ENCODE assay signal across 9 cellular contexts in genomic region chr14:86038401-86038985, GRCh38.
DNase-seq lines count a peak whose midpoint lies in the region; ATAC-seq and TF ChIP-seq lines count a peak whose summit lies in the region.
"Had no signal": no experiment of that assay in that cellular context is flagged by ENCODE, and none has a peak within 500 bp of the region (broad histone marks: within the 10 kb centered on the region; RNA-seq: fewer than 3 reads in every experiment).

No MANE protein-coding gene starts in this region.

- TF ChIP-seq CTCF in RWPE2 (IDR thresholded peaks at IDR 0.05; ENCODE audit: poor library complexity, severe bottlenecking) (peak; percentile 85), kidney epithelial cell (IDR thresholded peaks at IDR 0.05; ENCODE audit: insufficient read depth, low read length, poor library complexity, severe bottlenecking) (peak; percentile 86)

- no peaks in the 10 kb centered on the region for H3K9me3 Mint-ChIP-seq in stimulated activated naive B cell treated with anti-CD40 and anti-IgM and Interleukin-4, amounts not matched to agents 10 μg/mL and 1 μg/mL and 100 μg/mL, for 72 hours
- H3K9me3 Mint-ChIP-seq: T-helper 1 cell treated with Interleukin-12 subunit alpha and Interleukin-12 subunit beta and Interleukin-4 antibody, amounts not matched to agents 30 μg/mL and 1 μg/mL, for 36 hours had no signal

- ATAC-seq in GM19463 (IDR thresholded peaks at IDR 0.05; ENCODE audit: unreplicated experiment): peak; percentile 83
- ATAC-seq in HG03565 (IDR thresholded peaks at IDR 0.05; ENCODE audit: unreplicated experiment): peak; percentile 94
- peak; percentile 71 for ATAC-seq in RWPE2 (ENCODE audit: low read depth)
- peak; percentile 90 to 93 for ATAC-seq in stimulated activated naive B cell treated with anti-CD40 and anti-IgM and Interleukin-4, amounts not matched to agents 10 μg/mL and 1 μg/mL and 100 μg/mL, for 72 hours (replicated peaks)

- H3K4me1 ChIP-seq in RWPE2 (ENCODE audit: insufficient read depth, poor library complexity, severe bottlenecking): no peaks in the 10 kb centered on the region

- H3K27me3 ChIP-seq in RWPE2 (ENCODE audit: insufficient read depth, poor library complexity, severe bottlenecking) (peaks cover 3% of the 10 kb centered on the region), kidney epithelial cell (ENCODE audit: control insufficient read depth, insufficient read depth, low read length) (no peaks in the 10 kb centered on the region)

- no peaks in the 10 kb centered on the region for H3K9me3 ChIP-seq in RWPE2 (ENCODE audit: severe bottlenecking)

- H3K27me3 Mint-ChIP-seq in stimulated activated naive B cell treated with anti-CD40 and anti-IgM and Interleukin-4, amounts not matched to agents 10 μg/mL and 1 μg/mL and 100 μg/mL, for 72 hours: no peaks in the 10 kb centered on the region

- no peaks in the 10 kb centered on the region for H3K36me3 ChIP-seq in RWPE2 (ENCODE audit: low read depth)
- no peaks in the 10 kb centered on the region for H3K36me3 ChIP-seq in kidney epithelial cell (ENCODE audit: control insufficient read depth, insufficient read depth, low read length)

- H3K27ac Mint-ChIP-seq in stimulated activated naive B cell treated with anti-CD40 and anti-IgM and Interleukin-4, amounts not matched to agents 10 μg/mL and 1 μg/mL and 100 μg/mL, for 72 hours: no peak overlapping the region
- H3K27ac Mint-ChIP-seq: T-helper 1 cell treated with Interleukin-12 subunit alpha and Interleukin-12 subunit beta and Interleukin-4 antibody, amounts not matched to agents 30 μg/mL and 1 μg/mL, for 36 hours had no signal

- no peaks in the 10 kb centered on the region for H3K36me3 Mint-ChIP-seq in stimulated activated naive B cell treated with anti-CD40 and anti-IgM and Interleukin-4, amounts not matched to agents 10 μg/mL and 1 μg/mL and 100 μg/mL, for 72 hours

- H3K27ac ChIP-seq in RWPE2 (ENCODE audit: poor library complexity, severe bottlenecking): no peak overlapping the region

- no peak overlapping the region for H3K4me3 Mint-ChIP-seq in stimulated activated naive B cell treated with anti-CD40 and anti-IgM and Interleukin-4, amounts not matched to agents 10 μg/mL and 1 μg/mL and 100 μg/mL, for 72 hours
- H3K4me3 Mint-ChIP-seq: T-helper 1 cell treated with Interleukin-12 subunit alpha and Interleukin-12 subunit beta and Interleukin-4 antibody, amounts not matched to agents 30 μg/mL and 1 μg/mL, for 36 hours had no signal

- H3K4me1 Mint-ChIP-seq in stimulated activated naive B cell treated with anti-CD40 and anti-IgM and Interleukin-4, amounts not matched to agents 10 μg/mL and 1 μg/mL and 100 μg/mL, for 72 hours: no peaks in the 10 kb centered on the region

- DNase-seq in D341Med (ENCODE audit: low spot score): peak; percentile 67
- no peak for DNase-seq in RWPE2 (ENCODE audit: low spot score)
- DNase-seq in astrocyte of the hippocampus (ENCODE audit: low read depth, low spot score): peak; percentile 67
- DNase-seq in kidney epithelial cell (ENCODE audit: low read depth): no peak
- peak; percentile 11 for DNase-seq in stimulated activated naive B cell treated with anti-CD40 and anti-IgM and Interleukin-4, amounts not matched to agents 10 μg/mL and 1 μg/mL and 100 μg/mL, for 72 hours
- no peak for DNase-seq in NCI-H2227 (lab: John Stamatoyannopoulos, UW; ENCODE audit: unreplicated experiment)

- H3K4me3 ChIP-seq in RWPE2 (ENCODE audit: severe bottlenecking): no peak overlapping the region
- no peak overlapping the region for H3K4me3 ChIP-seq in kidney epithelial cell (ENCODE audit: low read depth, low read length)

Comparison
In these comparisons a context has a peak if more than half of its experiments do, and no peak if none do; other contexts are left out.
1. DNase-seq: peak in D341Med (single experiment), astrocyte of the hippocampus (single experiment) and stimulated activated naive B cell treated with anti-CD40 and anti-IgM and Interleukin-4, amounts not matched to agents 10 μg/mL and 1 μg/mL and 100 μg/mL, for 72 hours (single experiment); none in RWPE2 (single experiment), kidney epithelial cell (single experiment) and NCI-H2227 (single experiment).
2. Peak in every context shown above with its lines, with median percentiles within 50 percentile points of each other: ATAC-seq.